In genomic region chr19:44718441-44719261, GRCh38 we compare ENCODE assay signal across 8 cellular contexts. TPM values are rescaled to one million over a fixed set of nuclear protein-coding genes. Genes with fewer than 3 reads are reported as not detected.
DNase-seq lines count a peak whose midpoint lies in the region; ATAC-seq and TF ChIP-seq lines count a peak whose summit lies in the region.

No MANE protein-coding gene starts in this region.

- in situ Hi-C loops in KBM-7 (cut with MboI; ENCODE audit: low pct_unique_long_range_greater_than_20kb, low sequenced_read_pairs): no loop called here

- intact Hi-C loops in left lung (cut with DNase I): no loop called here
- intact Hi-C loops in A673 (cut with micrococcal nuclease; ENCODE audit: unreplicated experiment): no loop called here

- 17 to 23% methylated on average over 10 to 11 of the region's 11 CpGs for WGBS in tibial nerve, 2 donors

- no peak for TF ChIP-seq POLR2A in tibial nerve (IDR thresholded peaks at IDR 0.05)

- H3K27me3 ChIP-seq in left lung (no peaks in the 10 kb centered on the region), tibial nerve (no peaks in the 10 kb centered on the region), A673 (replicated peaks; ENCODE audit: insufficient read depth, low read depth, low read length, poor library complexity) (no peaks in the 10 kb centered on the region)

- H3K27ac ChIP-seq in left lung (peak overlapping the region; percentile 74 to 77), tibial nerve (peak overlapping the region in 3 of 4 donors; percentile 48 to 73 (median 63)), A673 (ENCODE audit: low read depth, low read length, poor library complexity, severe bottlenecking) (no peak overlapping the region)

- H3K36me3 ChIP-seq in left lung (no peaks in the 10 kb centered on the region), tibial nerve (no peaks in the 10 kb centered on the region), A673 (ENCODE audit: insufficient read depth, low read length, poor library complexity, severe bottlenecking) (no peaks in the 10 kb centered on the region)

- DNase-seq in KBM-7 (peak; percentile 44), cerebellum (ENCODE audit: low spot score) (peak; percentile 19), left lung (peak in 1 of 2 donors; percentile 66), tibial nerve (ENCODE audit: low spot score in 2 of 2) (peak in 1 of 2 donors; percentile 45), A673 (ENCODE audit: low spot score) (no peak), NCI-H526 treated with DMSO at 0.1 percent for 48 hours (lab: John Stamatoyannopoulos, UW) (no peak)
- DNase-seq in effector CD4-positive, alpha-beta T cell: no peak

- H3K4me1 ChIP-seq in left lung: peaks cover 28 to 58% of the 10 kb centered on the region in 2 donors
- H3K4me1 ChIP-seq in tibial nerve: peaks cover 0 to 45% (median 15%) of the 10 kb centered on the region in 4 donors
- no peaks in the 10 kb centered on the region for H3K4me1 ChIP-seq in A673 (ENCODE audit: insufficient read depth, low read length, poor library complexity, severe bottlenecking)

- peaks cover 0 to 10% of the 10 kb centered on the region in 2 donors for H3K9me3 ChIP-seq in left lung
- H3K9me3 ChIP-seq in tibial nerve: peaks cover 0 to 12% (median 0%) of the 10 kb centered on the region in 4 donors
- H3K9me3 ChIP-seq in A673 (ENCODE audit: low read depth, low read length, poor library complexity, severe bottlenecking): no peaks in the 10 kb centered on the region

- TF ChIP-seq EP300 in tibial nerve (IDR thresholded peaks at IDR 0.05): peak in 1 of 2 donors; percentile 31

- peak; percentile 63 for ATAC-seq in left lung
- no peak for ATAC-seq in GM19395 (IDR thresholded peaks at IDR 0.05; ENCODE audit: unreplicated experiment)

- H3K4me3 ChIP-seq in left lung: peak overlapping the region; percentile 3 to 14
- no peak overlapping the region for H3K4me3 ChIP-seq in tibial nerve
- no peak overlapping the region for H3K4me3 ChIP-seq in A673 (ENCODE audit: low read depth, low read length, poor library complexity, severe bottlenecking)

- CTCF ChIA-PET in A673 (lab: Charles Lee): interaction anchor here (0.6 to 0.7 kb wide), 2 partner anchors 126 to 130 kb away, joined by 3 to 5 read pairs; no protein-coding TSS in a partner anchor

- no TSS peak for BruUV-seq in A673 (replicated peaks; lab: Mats Ljungman, UMichigan)

- POLR2A ChIA-PET in A673 (lab: Charles Lee; ENCODE audit: low non-redundant PET): no interaction called here

- TF ChIP-seq CTCF in left lung (IDR thresholded peaks at IDR 0.05): no peak
- TF ChIP-seq CTCF in tibial nerve (IDR thresholded peaks at IDR 0.05): no peak
- TF ChIP-seq CTCF in A673 (conservative IDR thresholded peaks at IDR 0.05; ENCODE audit: low read depth, low read length): no peak

RNA-seq across cellular contexts. Expression of gene CEACAM16, which starts 19.7 kb away (rescaled TPM):
- total RNA-seq in cerebellum (not detected), left lung (under 1 TPM in 1 of 2 donors, not detected in 1; 0.20 TPM), tibial nerve (not detected), A673 (2021) (not detected in 2 replicates)

RNA-seq across cellular contexts. Expression of gene BCL3, which starts 29.9 kb away (rescaled TPM):
- total RNA-seq in cerebellum (1.2 TPM), left lung (10 to 100 TPM; 48.2 to 79.9 TPM), tibial nerve (10 to 100 TPM; 10.3 to 37.8 (median 18.0) TPM), A673 (2021) (6.6 and 9.9 TPM in 2 replicates)

RNA-seq across cellular contexts. Expression of gene CEACAM19, which starts 47.4 kb away (rescaled TPM):
- total RNA-seq in cerebellum (1.8 TPM), left lung (1 to 10 TPM; 4.1 to 5.4 TPM), tibial nerve (10 to 100 TPM; 10.9 to 38.7 (median 15.4) TPM), A673 (2021) (2.5 and 2.9 TPM in 2 replicates)

RNA-seq across cellular contexts. Expression of gene CBLC, which starts 59.0 kb away (rescaled TPM):
- total RNA-seq in cerebellum (0.82 TPM), left lung (1 to 10 TPM; 5.2 to 6.1 TPM), tibial nerve (not detected), A673 (2021) (not detected in 2 replicates)

Comparison
In these comparisons a context has a peak if more than half of its experiments do, and no peak if none do; other contexts are left out.
1. DNase-seq: peak in KBM-7 (single experiment) and cerebellum (single experiment); none in A673 (single experiment), effector CD4-positive, alpha-beta T cell (single experiment) and NCI-H526 treated with DMSO at 0.1 percent for 48 hours (single experiment).
2. H3K4me3 ChIP-seq: peak in left lung (2 of 2); none in tibial nerve (0 of 4) and A673 (single experiment).